2 cellular contexts compared by ENCODE assay signal in the genomic region with DNA sequence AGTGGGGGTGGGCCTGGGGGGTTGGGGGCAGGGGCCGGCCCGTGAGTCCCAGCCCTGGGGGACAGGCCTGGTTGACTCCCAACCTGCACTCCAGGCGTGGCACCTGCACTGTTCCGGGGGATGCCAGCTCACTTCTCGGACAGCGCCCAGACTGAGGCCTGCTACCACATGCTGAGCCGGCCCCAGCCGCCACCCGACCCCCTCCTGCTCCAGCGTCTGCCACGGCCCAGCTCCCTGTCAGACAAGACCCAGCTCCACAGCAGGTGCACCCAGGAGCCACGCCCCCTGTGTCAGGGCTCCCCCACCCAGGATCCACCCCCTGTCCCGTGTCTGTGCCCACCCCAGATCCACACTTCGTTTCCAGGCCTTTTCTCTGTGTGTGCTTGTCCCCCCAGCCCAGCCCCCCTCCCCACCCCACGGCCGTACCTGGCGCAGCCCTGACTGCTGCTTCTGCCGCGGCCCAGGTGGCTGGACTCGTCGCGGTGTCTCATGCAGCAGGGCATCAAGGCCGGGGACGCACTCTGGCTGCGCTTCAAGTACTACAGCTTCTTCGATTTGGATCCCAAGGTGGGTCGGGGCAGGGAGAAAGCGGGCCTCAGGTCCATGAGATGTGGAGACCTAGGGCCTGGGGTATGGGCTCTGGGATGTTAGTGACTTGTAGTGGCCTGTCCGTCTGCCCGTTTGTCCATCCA.
TF ChIP-seq lines count a peak whose summit lies in the region.

No MANE protein-coding gene starts in this region.

TF ChIP-seq in GM12878, 131 proteins besides CTCF, POLR2A, EP300 and RAD21:
- TF ChIP-seq PRDM15 (CRISPR knock-in tag; IDR thresholded peaks at IDR 0.05) (no peak), HSF1 (IDR thresholded peaks at IDR 0.05; ENCODE audit: low read depth, low read length) (no peak), MTA2 (IDR thresholded peaks at IDR 0.05; ENCODE audit: low read depth) (no peak), TBL1XR1 (IDR thresholded peaks at IDR 0.05; ENCODE audit: low read depth, low read length) (no peak), ASH2L (IDR thresholded peaks at IDR 0.05; ENCODE audit: borderline replicate concordance, low read depth) (no peak), SP1 (IDR thresholded peaks at IDR 0.05; ENCODE audit: low read depth, low read length) (no peak), YBX1 (IDR thresholded peaks at IDR 0.05) (no peak), IRF5 (IDR thresholded peaks at IDR 0.05; ENCODE audit: borderline replicate concordance) (no peak), NRF1 (conservative IDR thresholded peaks at IDR 0.05; ENCODE audit: low read depth, low read length) (no peak), CBX3 (IDR thresholded peaks at IDR 0.05; ENCODE audit: borderline replicate concordance, low read depth) (no peak), SRF (IDR thresholded peaks at IDR 0.05; ENCODE audit: low read depth in 2 of 2, low read length in 2 of 2) (no peak), ZSCAN29 (IDR thresholded peaks at IDR 0.05) (no peak), PML (IDR thresholded peaks at IDR 0.05; ENCODE audit: low read length) (no peak), HCFC1 (IDR thresholded peaks at IDR 0.05; ENCODE audit: low read length) (no peak)

TF ChIP-seq in GM23338, 12 proteins besides CTCF, POLR2A, EP300 and RAD21:
- TF ChIP-seq JUNB (IDR thresholded peaks at IDR 0.05; ENCODE audit: unreplicated experiment): no peak
- TF ChIP-seq CREB1 (CRISPR knock-in tag; IDR thresholded peaks at IDR 0.05; ENCODE audit: low read depth): no peak
- TF ChIP-seq, protein P1, sequence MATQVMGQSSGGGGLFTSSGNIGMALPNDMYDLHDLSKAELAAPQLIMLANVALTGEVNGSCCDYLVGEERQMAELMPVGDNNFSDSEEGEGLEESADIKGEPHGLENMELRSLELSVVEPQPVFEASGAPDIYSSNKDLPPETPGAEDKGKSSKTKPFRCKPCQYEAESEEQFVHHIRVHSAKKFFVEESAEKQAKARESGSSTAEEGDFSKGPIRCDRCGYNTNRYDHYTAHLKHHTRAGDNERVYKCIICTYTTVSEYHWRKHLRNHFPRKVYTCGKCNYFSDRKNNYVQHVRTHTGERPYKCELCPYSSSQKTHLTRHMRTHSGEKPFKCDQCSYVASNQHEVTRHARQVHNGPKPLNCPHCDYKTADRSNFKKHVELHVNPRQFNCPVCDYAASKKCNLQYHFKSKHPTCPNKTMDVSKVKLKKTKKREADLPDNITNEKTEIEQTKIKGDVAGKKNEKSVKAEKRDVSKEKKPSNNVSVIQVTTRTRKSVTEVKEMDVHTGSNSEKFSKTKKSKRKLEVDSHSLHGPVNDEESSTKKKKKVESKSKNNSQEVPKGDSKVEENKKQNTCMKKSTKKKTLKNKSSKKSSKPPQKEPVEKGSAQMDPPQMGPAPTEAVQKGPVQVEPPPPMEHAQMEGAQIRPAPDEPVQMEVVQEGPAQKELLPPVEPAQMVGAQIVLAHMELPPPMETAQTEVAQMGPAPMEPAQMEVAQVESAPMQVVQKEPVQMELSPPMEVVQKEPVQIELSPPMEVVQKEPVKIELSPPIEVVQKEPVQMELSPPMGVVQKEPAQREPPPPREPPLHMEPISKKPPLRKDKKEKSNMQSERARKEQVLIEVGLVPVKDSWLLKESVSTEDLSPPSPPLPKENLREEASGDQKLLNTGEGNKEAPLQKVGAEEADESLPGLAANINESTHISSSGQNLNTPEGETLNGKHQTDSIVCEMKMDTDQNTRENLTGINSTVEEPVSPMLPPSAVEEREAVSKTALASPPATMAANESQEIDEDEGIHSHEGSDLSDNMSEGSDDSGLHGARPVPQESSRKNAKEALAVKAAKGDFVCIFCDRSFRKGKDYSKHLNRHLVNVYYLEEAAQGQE (IDR thresholded peaks at IDR 0.05; ENCODE audit: unreplicated experiment): no peak
- no peak for TF ChIP-seq EZH2 (IDR thresholded peaks at IDR 0.05; ENCODE audit: low read depth, unreplicated experiment)
- no peak for TF ChIP-seq ZNF331 (CRISPR knock-in tag; IDR thresholded peaks at IDR 0.05; ENCODE audit: low read depth)
- no peak for TF ChIP-seq EZH2phosphoT487 (IDR thresholded peaks at IDR 0.05; ENCODE audit: unreplicated experiment)
TF ChIP-seq in GM23338: peak in this region for 0.
